In genomic region chr11:119367661-119368120, GRCh38 we compare ENCODE assay signal across 1 cellular context.
TF ChIP-seq lines count a peak whose summit lies in the region.

No MANE protein-coding gene starts in this region.

TF ChIP-seq in HepG2, 621 proteins besides CTCF, POLR2A, EP300 and RAD21:
- 0 out of 2 replicates have a peak, but pooled peaks have one; percentile 2 for TF ChIP-seq PHF20 (CRISPR knock-in tag; IDR thresholded peaks at IDR 0.05)
- TF ChIP-seq ZSCAN31 (CRISPR knock-in tag; IDR thresholded peaks at IDR 0.05; ENCODE audit: low read depth): peak; percentile 5; the same call in 1 of the 2 replicates
- TF ChIP-seq ZBTB33 (CRISPR knock-in tag; IDR thresholded peaks at IDR 0.05): peak; percentile 50; the same call in 1 of the 2 replicates
- TF ChIP-seq FOXO4 (CRISPR knock-in tag; conservative IDR thresholded peaks at IDR 0.05): no peak
- TF ChIP-seq MTERF4 (CRISPR knock-in tag; IDR thresholded peaks at IDR 0.05): 0 out of 2 replicates have a peak, but pooled peaks have one; percentile 1
- TF ChIP-seq CENPBD1 (CRISPR knock-in tag; IDR thresholded peaks at IDR 0.05; ENCODE audit: borderline replicate concordance, low read depth): no peak
- TF ChIP-seq ZNF547 (CRISPR knock-in tag; IDR thresholded peaks at IDR 0.05): no peak
- 0 out of 2 replicates have a peak, but pooled peaks have one; percentile 10 for TF ChIP-seq TFAP4 (IDR thresholded peaks at IDR 0.05; ENCODE audit: borderline replicate concordance, low read depth)
- TF ChIP-seq SSRP1 (CRISPR knock-in tag; IDR thresholded peaks at IDR 0.05): peak; percentile 34; the same call in 1 of the 2 replicates
- TF ChIP-seq SMYD3 (CRISPR knock-in tag; IDR thresholded peaks at IDR 0.05): no peak
- TF ChIP-seq GLI4 (CRISPR knock-in tag; IDR thresholded peaks at IDR 0.05; ENCODE audit: borderline replicate concordance): no peak
- no peak for TF ChIP-seq ZNF343 (CRISPR knock-in tag; IDR thresholded peaks at IDR 0.05)
- no peak for TF ChIP-seq ZNF510 (CRISPR knock-in tag; IDR thresholded peaks at IDR 0.05; ENCODE audit: low read depth)
